1 cellular context compared by ENCODE assay signal in the genomic region with DNA sequence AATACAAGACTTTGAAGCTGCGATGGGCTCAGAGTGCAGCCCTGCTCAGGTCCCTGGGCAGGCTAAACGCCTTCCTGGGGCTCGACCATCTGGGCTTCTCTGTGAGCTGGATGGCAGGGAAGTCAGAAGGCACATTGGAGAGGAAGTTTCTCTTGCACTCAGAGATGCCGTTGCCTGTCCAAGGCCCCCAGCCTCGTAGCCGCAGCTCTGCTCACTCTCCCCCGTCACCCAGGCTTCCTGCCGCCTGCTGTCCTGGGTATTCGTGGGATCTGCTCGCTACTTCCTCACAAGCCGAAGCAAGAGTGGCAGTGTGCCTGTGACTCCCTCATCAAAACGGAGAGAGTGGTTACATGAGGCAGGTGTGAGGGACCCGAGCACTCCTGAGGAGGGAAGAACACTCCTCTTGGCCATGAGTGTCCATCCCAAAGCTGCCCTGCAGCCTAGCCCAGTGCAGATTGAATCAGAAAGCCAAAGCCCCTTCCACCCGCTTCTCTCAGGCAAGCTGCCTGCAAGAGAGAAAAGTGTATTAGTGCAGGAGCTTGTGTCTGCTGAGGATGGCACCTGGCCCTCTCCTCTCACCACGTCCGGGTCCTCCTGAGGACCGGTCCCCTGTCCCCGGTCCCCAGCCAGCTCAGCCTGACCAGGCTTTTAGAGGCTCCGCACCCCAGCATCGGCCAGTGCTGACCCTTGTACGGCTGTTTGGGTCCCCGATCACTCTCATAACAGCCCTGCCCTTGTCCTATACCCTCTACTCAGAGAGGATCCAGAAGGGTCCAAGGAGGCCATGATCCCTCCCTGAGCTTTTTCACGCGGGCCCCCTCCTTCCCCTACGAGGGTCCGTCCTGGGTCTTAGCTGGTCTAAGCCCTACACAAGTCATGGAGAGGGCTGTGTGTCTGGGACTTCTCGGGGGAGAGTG.
TF ChIP-seq lines count a peak whose summit lies in the region.

No MANE protein-coding gene starts in this region.

TF ChIP-seq in WTC11, 78 proteins besides CTCF, POLR2A, EP300 and RAD21 (continued from another document):
- no peak for TF ChIP-seq MAX (CRISPR knock-in tag; IDR thresholded peaks at IDR 0.05)
- TF ChIP-seq, protein P1, sequence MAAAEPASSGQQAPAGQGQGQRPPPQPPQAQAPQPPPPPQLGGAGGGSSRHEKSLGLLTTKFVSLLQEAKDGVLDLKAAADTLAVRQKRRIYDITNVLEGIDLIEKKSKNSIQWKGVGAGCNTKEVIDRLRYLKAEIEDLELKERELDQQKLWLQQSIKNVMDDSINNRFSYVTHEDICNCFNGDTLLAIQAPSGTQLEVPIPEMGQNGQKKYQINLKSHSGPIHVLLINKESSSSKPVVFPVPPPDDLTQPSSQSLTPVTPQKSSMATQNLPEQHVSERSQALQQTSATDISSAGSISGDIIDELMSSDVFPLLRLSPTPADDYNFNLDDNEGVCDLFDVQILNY (CRISPR knock-in tag; IDR thresholded peaks at IDR 0.05), result no peak
- TF ChIP-seq NR3C1 (CRISPR knock-in tag; conservative IDR thresholded peaks at IDR 0.05; ENCODE audit: low read depth), result no peak
- TF ChIP-seq CBFB (CRISPR knock-in tag; IDR thresholded peaks at IDR 0.05; ENCODE audit: low read depth), result no peak
- TF ChIP-seq GRHL2 (CRISPR knock-in tag; IDR thresholded peaks at IDR 0.05; ENCODE audit: insufficient replicate concordance, severe bottlenecking), result no peak
TF ChIP-seq in WTC11: peak in this region for 0.
